ENCODE assay signal across 8 cellular contexts in the genomic region with DNA sequence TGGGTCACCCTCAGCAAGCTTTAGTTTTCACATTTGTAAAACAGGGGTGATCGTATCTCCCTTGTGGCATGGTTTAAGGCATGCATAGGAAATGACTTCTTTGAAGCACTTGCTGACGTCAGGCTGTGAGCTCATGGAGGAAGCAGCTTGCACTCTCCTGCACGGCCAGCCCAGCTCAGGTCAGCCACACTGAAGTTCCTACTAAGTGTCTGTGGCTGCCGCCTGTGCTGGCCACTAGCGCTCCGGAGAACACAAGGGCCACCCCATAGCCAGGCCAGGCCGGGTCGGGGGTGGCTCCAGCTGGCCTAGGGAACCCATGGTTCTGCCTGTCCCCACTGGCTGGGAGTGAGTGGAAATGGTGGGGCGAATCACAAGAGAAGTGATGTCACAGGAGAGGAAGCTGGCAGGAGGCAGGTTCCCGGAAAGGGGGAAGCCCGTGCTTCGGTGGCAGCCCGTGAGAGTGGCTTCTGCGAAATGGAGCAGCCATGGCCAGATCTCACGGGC. TPM values are rescaled to one million over a fixed set of nuclear protein-coding genes. Genes with fewer than 3 reads are reported as not detected.
A peak's percentile ranks its signal among the peaks of the same experiment; 100 is the strongest.
DNase-seq lines count a peak whose midpoint lies in the region; ATAC-seq lines count a peak whose summit lies in the region.

No MANE protein-coding gene starts in this region.

- H3K9me3 ChIP-seq in Karpas-422 (ENCODE audit: low read length) = no peaks in the 10 kb centered on the region

- peaks cover 5% of the 10 kb centered on the region for H3K27me3 Mint-ChIP-seq in activated CD4-positive, alpha-beta T cell treated with anti-CD3 and anti-CD28 coated beads for 36 hours
- peaks cover 12% of the 10 kb centered on the region for H3K27me3 Mint-ChIP-seq in central memory CD8-positive, alpha-beta T cell

- H3K27me3 ChIP-seq in Karpas-422 (ENCODE audit: low read length) = no peaks in the 10 kb centered on the region

- no peak overlapping the region for H3K9ac ChIP-seq in Karpas-422 (ENCODE audit: low read length)

- H3K27ac ChIP-seq in Karpas-422 (ENCODE audit: low read length) = no peak overlapping the region

- no peaks in the 10 kb centered on the region for H3K9me3 Mint-ChIP-seq in activated CD4-positive, alpha-beta T cell treated with anti-CD3 and anti-CD28 coated beads for 36 hours (ENCODE audit: low read depth)
- H3K9me3 Mint-ChIP-seq in central memory CD8-positive, alpha-beta T cell = no peaks in the 10 kb centered on the region

- DNase-seq in ELF-1 (ENCODE audit: low read depth, low spot score) (peak; percentile 37), HuH-7.5 (ENCODE audit: low spot score) (no peak), Karpas-422 (no peak)
- peak; percentile 95 for DNase-seq in activated CD4-positive, alpha-beta T cell treated with anti-CD3 and anti-CD28 coated beads for 36 hours
- DNase-seq in central memory CD8-positive, alpha-beta T cell (ENCODE audit: low spot score in 2 of 2) = peak; percentile 70 to 87
- peak; percentile 66 to 83 for DNase-seq in stimulated activated CD4-positive, alpha-beta T cell treated with anti-CD3 and anti-CD28 coated beads, Interleukin-2, amount 100 ng/mL, for 24 hours

- H3K4me2 ChIP-seq in Karpas-422 (ENCODE audit: low read depth, low read length, poor library complexity, severe bottlenecking) = no peak overlapping the region

- CTCF ChIA-PET in activated CD4-positive, alpha-beta T cell treated with anti-CD3 and anti-CD28 coated beads for 36 hours (lab: Charles Lee) = interaction anchor here (0.6 to 3.6 kb wide), 26 partner anchors 9 to 224 kb away, joined by 3 to 53 read pairs (median 4); a partner anchor contains a TSS

- no peak overlapping the region for H2AFZ ChIP-seq in Karpas-422 (ENCODE audit: low read length)

- intact Hi-C loops in activated CD4-positive, alpha-beta T cell treated with anti-CD3 and anti-CD28 coated beads for 36 hours (cut with DNase I, micrococcal nuclease) = loop anchor here (1.0 to 5.0 kb wide), 9 partner anchors 8 to 183 kb away; a partner anchor contains a TSS

- H3K4me1 ChIP-seq in Karpas-422 (ENCODE audit: low read length) = peaks cover 2% of the 10 kb centered on the region; the same call in 1 of the 2 replicates

- H4K20me1 ChIP-seq in Karpas-422 (ENCODE audit: insufficient read depth, low read depth, low read length) = no peaks in the 10 kb centered on the region

- peaks cover 66% of the 10 kb centered on the region for H3K4me1 Mint-ChIP-seq in activated CD4-positive, alpha-beta T cell treated with anti-CD3 and anti-CD28 coated beads for 36 hours
- H3K4me1 Mint-ChIP-seq in central memory CD8-positive, alpha-beta T cell = peaks cover 30% of the 10 kb centered on the region

- no peak overlapping the region for H3K4me3 ChIP-seq in Karpas-422 (ENCODE audit: low read length)

- peak overlapping the region; percentile 94 for H3K27ac Mint-ChIP-seq in activated CD4-positive, alpha-beta T cell treated with anti-CD3 and anti-CD28 coated beads for 36 hours
- H3K27ac Mint-ChIP-seq in central memory CD8-positive, alpha-beta T cell (ENCODE audit: low read depth) = peak overlapping the region; percentile 99

- H3K36me3 ChIP-seq in Karpas-422 (ENCODE audit: insufficient read depth, low read length) = no peaks in the 10 kb centered on the region

- H3K4me3 Mint-ChIP-seq in activated CD4-positive, alpha-beta T cell treated with anti-CD3 and anti-CD28 coated beads for 36 hours = peak overlapping the region; percentile 55
- peak overlapping the region; percentile 68 for H3K4me3 Mint-ChIP-seq in central memory CD8-positive, alpha-beta T cell

- no peaks in the 10 kb centered on the region for H3K79me2 ChIP-seq in Karpas-422 (ENCODE audit: low read length)

- no peaks in the 10 kb centered on the region for H3K9me2 ChIP-seq in Karpas-422 (replicated peaks; ENCODE audit: insufficient read depth, low read length)

- POLR2A ChIA-PET in activated CD4-positive, alpha-beta T cell treated with anti-CD3 and anti-CD28 coated beads for 36 hours (lab: Charles Lee) = interaction anchor here (0.5 to 4.5 kb wide), 12 partner anchors 15 to 306 kb away, joined by 3 to 53 read pairs (median 4); a partner anchor contains a TSS

- peaks cover 4% of the 10 kb centered on the region for H3K36me3 Mint-ChIP-seq in activated CD4-positive, alpha-beta T cell treated with anti-CD3 and anti-CD28 coated beads for 36 hours (ENCODE audit: low read depth)
- H3K36me3 Mint-ChIP-seq in central memory CD8-positive, alpha-beta T cell (ENCODE audit: insufficient read depth) = peaks cover 19% of the 10 kb centered on the region

- peak; percentile 70 for ATAC-seq in activated CD4-positive, alpha-beta T cell treated with anti-CD3 and anti-CD28 coated beads for 36 hours
- ATAC-seq in central memory CD8-positive, alpha-beta T cell (replicated peaks; ENCODE audit: extremely low read depth, poor library complexity, severe bottlenecking) = peak; percentile 92
- ATAC-seq in HG03439 (IDR thresholded peaks at IDR 0.05; ENCODE audit: unreplicated experiment) (no peak), GM21423 (IDR thresholded peaks at IDR 0.05; ENCODE audit: unreplicated experiment) (no peak)

RNA-seq across cellular contexts. Expression of a gene that starts 28.2 kb away (rescaled TPM):
- 10 to 100 TPM; 32.5 to 36.8 TPM for total RNA-seq in activated CD4-positive, alpha-beta T cell treated with anti-CD3 and anti-CD28 coated beads for 36 hours
- total RNA-seq in Karpas-422 (2014; rRNA removed; shearing (Covaris generic); ENCODE audit: low replicate concordance) = 17.5 and 24.9 TPM in 2 replicates

RNA-seq across cellular contexts. Expression of a gene that starts 29.8 kb away (rescaled TPM):
- 10 to 100 TPM; 17.6 to 20.2 TPM for total RNA-seq in activated CD4-positive, alpha-beta T cell treated with anti-CD3 and anti-CD28 coated beads for 36 hours
- not detected in 2 replicates for total RNA-seq in Karpas-422 (2014; rRNA removed; shearing (Covaris generic); ENCODE audit: low replicate concordance)

Comparison
In these comparisons a context has a peak if more than half of its experiments do, and no peak if none do; other contexts are left out.
1. DNase-seq: peak in ELF-1 (single experiment), activated CD4-positive, alpha-beta T cell treated with anti-CD3 and anti-CD28 coated beads for 36 hours (single experiment), central memory CD8-positive, alpha-beta T cell (2 of 2) and stimulated activated CD4-positive, alpha-beta T cell treated with anti-CD3 and anti-CD28 coated beads, Interleukin-2, amount 100 ng/mL, for 24 hours (2 of 2); none in HuH-7.5 (single experiment) and Karpas-422 (single experiment).
2. ATAC-seq: peak in activated CD4-positive, alpha-beta T cell treated with anti-CD3 and anti-CD28 coated beads for 36 hours (single experiment) and central memory CD8-positive, alpha-beta T cell (single experiment); none in HG03439 (single experiment) and GM21423 (single experiment).
3. RNA of a gene that starts 29.8 kb away (total RNA-seq): 17.6 to 20.2 TPM in activated CD4-positive, alpha-beta T cell treated with anti-CD3 and anti-CD28 coated beads for 36 hours; not detected in Karpas-422; every median in the first group is over 10 times any median in the second.